Comparison of ENCODE assay signal across 2 cellular contexts in genomic region chr12:1945502-1945901, GRCh38.
A peak's percentile ranks its signal among the peaks of the same experiment; 100 is the strongest.
TF ChIP-seq lines count a peak whose summit lies in the region.

No MANE protein-coding gene starts in this region.

TF ChIP-seq in HEK293, 187 proteins besides CTCF, POLR2A, EP300 and RAD21:
- TF ChIP-seq ZNF146 (tag by site-specific recombination; IDR thresholded peaks at IDR 0.05), result peak; percentile 78
TF ChIP-seq in HEK293: peak in this region for 1; not testable (repeated sequence) for 186.

TF ChIP-seq in K562, 482 proteins besides CTCF, POLR2A, EP300 and RAD21:
- TF ChIP-seq ZNF146 (CRISPR knock-in tag; IDR thresholded peaks at IDR 0.05; ENCODE audit: unreplicated experiment), result peak; percentile 50
TF ChIP-seq in K562: peak in this region for 1; not testable (repeated sequence) for 481.
